In genomic region chr4:19844436-19844835, GRCh38 we compare ENCODE assay signal across 22 cellular contexts.
DNase-seq lines count a peak whose midpoint lies in the region; ATAC-seq, FAIRE-seq and TF ChIP-seq lines count a peak whose summit lies in the region.
"Had no signal": no experiment of that assay in that cellular context is flagged by ENCODE, and none has a peak within 500 bp of the region (broad histone marks: within the 10 kb centered on the region; RNA-seq: fewer than 3 reads in every experiment).

No MANE protein-coding gene starts in this region.

- no peak overlapping the region for H3K4me2 ChIP-seq in SK-N-SH

- H3K9me3 ChIP-seq in SK-N-SH (no peaks in the 10 kb centered on the region), MG63 (no peaks in the 10 kb centered on the region), right cardiac atrium (ENCODE audit: control insufficient read depth, low read length) (no peaks in the 10 kb centered on the region), tibial artery (no peaks in the 10 kb centered on the region)
- H3K9me3 ChIP-seq: esophagus squamous epithelium, testis had no signal

- no peak overlapping the region for H2AFZ ChIP-seq in SK-N-SH (ENCODE audit: low read depth)

- DNase-seq in SK-N-SH (no peak), MG63 (peak; percentile 44), astrocyte of the hippocampus (ENCODE audit: low read depth, low spot score) (peak; percentile 54), right cardiac atrium (peak; percentile 28 to 67 (median 66)), tibial artery (no peak), RCC 7860 (ENCODE audit: low spot score) (no peak)
- DNase-seq in stimulated activated CD4-positive, alpha-beta T cell treated with anti-CD3 and anti-CD28 coated beads, Interleukin-2, amount 100 ng/mL, for 24 hours: no peak
- DNase-seq: ACHN; activated naive CD8-positive, alpha-beta T cell treated with anti-CD3 and anti-CD28 coated beads for 36 hours; CD4-positive, CD25-positive, alpha-beta regulatory T cell; central memory CD4-positive, alpha-beta T cell; effector CD4-positive, alpha-beta T cell; esophagus squamous epithelium; NCI-H1048; RPMI8226; testis had no signal

- H3F3A ChIP-seq in SK-N-SH (replicated peaks; ENCODE audit: insufficient read depth): peaks cover 4% of the 10 kb centered on the region

- intact Hi-C loops in right cardiac atrium (cut with DNase I): no loop called here
- intact Hi-C loops in tibial artery (cut with DNase I; ENCODE audit: low total_unique reads): no loop called here

- H3K36me3 ChIP-seq in SK-N-SH (replicated peaks in 1 of 2; ENCODE audit: control insufficient read depth in 1 of 2, insufficient read depth in 2 of 2, low read length in 1 of 2) (no peaks in the 10 kb centered on the region), MG63 (no peaks in the 10 kb centered on the region), tibial artery (no peaks in the 10 kb centered on the region)
- H3K36me3 ChIP-seq: esophagus squamous epithelium, heart left ventricle had no signal

- CTCF ChIA-PET in SK-N-SH (lab: Yijun Ruan, JAX): no interaction called here

- H3K9ac ChIP-seq in SK-N-SH: no peak overlapping the region

- no peaks in the 10 kb centered on the region for H3K27me3 ChIP-seq in SK-N-SH (ENCODE audit: insufficient read depth)
- H3K27me3 ChIP-seq in MG63: no peaks in the 10 kb centered on the region
- H3K27me3 ChIP-seq in right cardiac atrium (ENCODE audit: control insufficient read depth, insufficient read depth): no peaks in the 10 kb centered on the region
- H3K27me3 ChIP-seq in tibial artery: no peaks in the 10 kb centered on the region
- H3K27me3 ChIP-seq: esophagus squamous epithelium, heart left ventricle, testis had no signal

- H3K4me3 ChIP-seq in SK-N-SH (ENCODE audit: low read depth in 2 of 2, low read length in 1 of 2) (no peak overlapping the region), MG63 (no peak overlapping the region), right cardiac atrium (ENCODE audit: low read length) (no peak overlapping the region), tibial artery (no peak overlapping the region)
- H3K4me3 ChIP-seq: esophagus squamous epithelium, heart left ventricle, K562, testis had no signal

- TF ChIP-seq EP300 in SK-N-SH (IDR thresholded peaks at IDR 0.05; ENCODE audit: borderline replicate concordance in 1 of 2, low read depth in 1 of 2, low read length in 1 of 2): no peak

- H3K9me2 ChIP-seq in SK-N-SH: no peaks in the 10 kb centered on the region

- H3K79me2 ChIP-seq in SK-N-SH (ENCODE audit: insufficient read depth): no peaks in the 10 kb centered on the region

- H4K20me1 ChIP-seq in SK-N-SH (ENCODE audit: insufficient read depth): no peaks in the 10 kb centered on the region

- H3K4me1 ChIP-seq in SK-N-SH (ENCODE audit: control insufficient read depth in 1 of 2, insufficient read depth in 2 of 2, low read depth in 1 of 2, low read length in 1 of 2) (no peaks in the 10 kb centered on the region), right cardiac atrium (ENCODE audit: control insufficient read depth, insufficient read depth, low read length) (no peaks in the 10 kb centered on the region), tibial artery (no peaks in the 10 kb centered on the region)
- H3K4me1 ChIP-seq: esophagus squamous epithelium, heart left ventricle, testis had no signal

- TF ChIP-seq CTCF in SK-N-SH (IDR thresholded peaks at IDR 0.05): no peak
- no peak for TF ChIP-seq CTCF in tibial artery (IDR thresholded peaks at IDR 0.05)

- H3K27ac ChIP-seq in SK-N-SH (ENCODE audit: low read depth in 2 of 2, low read length in 1 of 2) (no peak overlapping the region), right cardiac atrium (ENCODE audit: low read length) (no peak overlapping the region), tibial artery (no peak overlapping the region)
- H3K27ac ChIP-seq: esophagus squamous epithelium, heart left ventricle, testis had no signal

- no peak for FAIRE-seq in RCC 7860 (lab: Jason Lieb, UNC)
- FAIRE-seq: islet of Langerhans, K562 had no signal

- TF ChIP-seq RAD21 in SK-N-SH (IDR thresholded peaks at IDR 0.05; ENCODE audit: low read length): no peak

- peak; percentile 44; the same call in 1 of the 3 replicates for ATAC-seq in SK-N-SH treated with all-trans-retinoic acid at 6 μM for 48 hours
- ATAC-seq in right cardiac atrium: no peak
- ATAC-seq: heart left ventricle; K562; sciatic nerve; stimulated activated effector memory CD8-positive, alpha-beta T cell treated with anti-CD3 and anti-CD28 coated beads, Interleukin-12 subunit alpha, Interleukin-12 subunit beta, amount 100 ng/mL, for 72 hours had no signal

- WGBS in SK-N-SH (ENCODE audit: low lambda C conversion rate): 51% methylated on average over 2 of the region's 2 CpGs
- 21% methylated on average over 2 of the region's 2 CpGs for WGBS in right cardiac atrium

- POLR2A ChIA-PET in SK-N-SH (lab: Yijun Ruan, JAX): no interaction called here

TF ChIP-seq in SK-N-SH treated with all-trans-retinoic acid at 6 μM for 48 hours, 23 proteins besides CTCF, POLR2A, EP300 and RAD21:
- TF ChIP-seq TSHZ2 (CRISPR knock-in tag; IDR thresholded peaks at IDR 0.05): no peak

TF ChIP-seq in SK-N-SH, 30 proteins besides CTCF, POLR2A, EP300 and RAD21 (continues in another document):
- TF ChIP-seq PBX3 (IDR thresholded peaks at IDR 0.05) (no peak), USF2 (IDR thresholded peaks at IDR 0.05; ENCODE audit: borderline replicate concordance, low read depth, low read length) (no peak), TCF12 (IDR thresholded peaks at IDR 0.05) (no peak), JUND (IDR thresholded peaks at IDR 0.05) (no peak), SIN3A (IDR thresholded peaks at IDR 0.05; ENCODE audit: borderline replicate concordance, low read depth, low read length) (no peak), GABPA (IDR thresholded peaks at IDR 0.05; ENCODE audit: low read depth) (no peak), REST (IDR thresholded peaks at IDR 0.05; ENCODE audit: low read depth, low read length) (no peak), POLR2AphosphoS5 (IDR thresholded peaks at IDR 0.05; ENCODE audit: low read depth, low read length) (no peak), EZH2phosphoT487 (IDR thresholded peaks at IDR 0.05; ENCODE audit: borderline replicate concordance, low read depth) (no peak), ZBTB33 (IDR thresholded peaks at IDR 0.05; ENCODE audit: borderline replicate concordance, low read depth) (no peak), RXRA (IDR thresholded peaks at IDR 0.05; ENCODE audit: borderline replicate concordance, low read depth) (no peak), CHD2 (IDR thresholded peaks at IDR 0.05; ENCODE audit: low read length, partially characterized antibody) (no peak)

Comparison
In these comparisons a context has a peak if more than half of its experiments do, and no peak if none do; other contexts are left out.
1. DNase-seq: peak in MG63 (single experiment), astrocyte of the hippocampus (single experiment) and right cardiac atrium (3 of 3); none in SK-N-SH (single experiment), stimulated activated CD4-positive, alpha-beta T cell treated with anti-CD3 and anti-CD28 coated beads, Interleukin-2, amount 100 ng/mL, for 24 hours (0 of 2), tibial artery (0 of 2) and RCC 7860 (single experiment).